ENCODE assay signal across 13 cellular contexts in genomic region chr15:76177491-76178040, GRCh38.
DNase-seq lines count a peak whose midpoint lies in the region; ATAC-seq, FAIRE-seq and TF ChIP-seq lines count a peak whose summit lies in the region.
"Had no signal": no experiment of that assay in that cellular context is flagged by ENCODE, and none has a peak within 500 bp of the region (broad histone marks: within the 10 kb centered on the region; RNA-seq: fewer than 3 reads in every experiment).

No MANE protein-coding gene starts in this region.

- H3K9me3 Mint-ChIP-seq in astrocyte (ENCODE audit: unreplicated experiment), result no peaks in the 10 kb centered on the region
- no peaks in the 10 kb centered on the region for H3K9me3 Mint-ChIP-seq in stimulated activated naive CD8-positive, alpha-beta T cell treated with anti-CD3 and anti-CD28 coated beads, Interleukin-15, amount 100 ng/mL, for 72 hours
- H3K9me3 Mint-ChIP-seq: activated naive CD4-positive, alpha-beta T cell treated with anti-CD3 and anti-CD28 coated beads, Interleukin-2, amount 50 U/mL, for 24 hours; immature natural killer cell had no signal

- TF ChIP-seq RAD21 in HCT116 (IDR thresholded peaks at IDR 0.05; ENCODE audit: low read depth), result no peak

- H3K4me3 ChIP-seq in HCT116 (replicated peaks in 1 of 2; ENCODE audit: low read depth in 1 of 2, low read length in 2 of 2) (no peak overlapping the region), astrocyte (ENCODE audit: insufficient read depth, low read depth, low read length) (no peak overlapping the region), tibial artery (no peak overlapping the region)
- H3K4me3 ChIP-seq: transverse colon had no signal

- TF ChIP-seq CTCF in HCT116 (IDR thresholded peaks at IDR 0.05 in 2 of 3, conservative IDR thresholded peaks at IDR 0.05 in 1 of 3; ENCODE audit: borderline replicate concordance in 1 of 3, insufficient read depth in 1 of 3, low read depth in 2 of 3, low read length in 2 of 3) (no peak), astrocyte (IDR thresholded peaks at IDR 0.05; ENCODE audit: insufficient read depth, low read depth, low read length) (no peak), tibial artery (IDR thresholded peaks at IDR 0.05) (no peak)

- peak; percentile 63 for ATAC-seq in HCT116
- peak; percentile 70 to 81 for ATAC-seq in left cardiac atrium
- ATAC-seq in HG03159 (IDR thresholded peaks at IDR 0.05; ENCODE audit: unreplicated experiment), result no peak
- no peak for ATAC-seq in stimulated activated naive CD8-positive, alpha-beta T cell treated with anti-CD3 and anti-CD28 coated beads, Interleukin-15, amount 100 ng/mL, for 72 hours
- no peak for ATAC-seq in HG03139 (IDR thresholded peaks at IDR 0.05; ENCODE audit: unreplicated experiment)

- H4K20me1 ChIP-seq in HCT116 (ENCODE audit: insufficient read depth), result no peaks in the 10 kb centered on the region
- H4K20me1 ChIP-seq in astrocyte (ENCODE audit: insufficient read depth, low read length), result no peaks in the 10 kb centered on the region

- RAD21 ChIA-PET in HCT116 (lab: Charles Lee; ENCODE audit: low non-redundant PET in 1 of 2, low total read pairs in 2 of 2, uncharacterized antibody in 2 of 2, unreplicated experiment in 2 of 2), result no interaction called here

- peaks cover 7% of the 10 kb centered on the region for H3K4me1 Mint-ChIP-seq in astrocyte (ENCODE audit: low read depth, unreplicated experiment)
- peaks cover 11% of the 10 kb centered on the region for H3K4me1 Mint-ChIP-seq in stimulated activated naive CD8-positive, alpha-beta T cell treated with anti-CD3 and anti-CD28 coated beads, Interleukin-15, amount 100 ng/mL, for 72 hours
- H3K4me1 Mint-ChIP-seq: immature natural killer cell had no signal

- peaks cover 4% of the 10 kb centered on the region for H3K36me3 Mint-ChIP-seq in astrocyte (ENCODE audit: low read depth, unreplicated experiment)
- H3K36me3 Mint-ChIP-seq: activated naive CD4-positive, alpha-beta T cell treated with anti-CD3 and anti-CD28 coated beads, Interleukin-2, amount 50 U/mL, for 24 hours; immature natural killer cell had no signal

- H3K4me2 ChIP-seq in HCT116 (ENCODE audit: low read length) (0 out of 2 replicates have a peak overlapping the region, but pooled peaks have one; percentile 8), astrocyte (ENCODE audit: low read length) (no peak overlapping the region)

- H3K27ac Mint-ChIP-seq in astrocyte (ENCODE audit: unreplicated experiment), result peak overlapping the region; percentile 81
- H3K27ac Mint-ChIP-seq in stimulated activated naive CD8-positive, alpha-beta T cell treated with anti-CD3 and anti-CD28 coated beads, Interleukin-15, amount 100 ng/mL, for 72 hours, result peak overlapping the region in 1 of 2 donors; percentile 84
- H3K27ac Mint-ChIP-seq: activated naive CD4-positive, alpha-beta T cell treated with anti-CD3 and anti-CD28 coated beads, Interleukin-2, amount 50 U/mL, for 24 hours; immature natural killer cell had no signal

- H3K4me1 ChIP-seq in HCT116 (ENCODE audit: control insufficient read depth in 1 of 2, insufficient read depth in 2 of 2, low read length in 2 of 2) (peaks cover 0 to 10% of the 10 kb centered on the region in 2 experiments; a peak in 2 of 4 replicates), astrocyte (ENCODE audit: insufficient read depth, low read length) (peaks cover 4% of the 10 kb centered on the region), tibial artery (peaks cover 0 to 23% (median 12%) of the 10 kb centered on the region in 4 donors)

- H3K4me3 Mint-ChIP-seq in astrocyte (ENCODE audit: unreplicated experiment), result no peak overlapping the region
- no peak overlapping the region for H3K4me3 Mint-ChIP-seq in stimulated activated naive CD8-positive, alpha-beta T cell treated with anti-CD3 and anti-CD28 coated beads, Interleukin-15, amount 100 ng/mL, for 72 hours
- H3K4me3 Mint-ChIP-seq: activated naive CD4-positive, alpha-beta T cell treated with anti-CD3 and anti-CD28 coated beads, Interleukin-2, amount 50 U/mL, for 24 hours; immature natural killer cell had no signal

- H2AFZ ChIP-seq in HCT116 (ENCODE audit: low read depth, low read length, poor library complexity, severe bottlenecking) (no peak overlapping the region), astrocyte (ENCODE audit: low read depth, low read length) (no peak overlapping the region)

- no peaks in the 10 kb centered on the region for H3K9me3 ChIP-seq in HCT116 (ENCODE audit: control insufficient read depth in 1 of 2, insufficient read depth in 1 of 2, low read depth in 1 of 2, low read length in 2 of 2)
- no peaks in the 10 kb centered on the region for H3K9me3 ChIP-seq in astrocyte (ENCODE audit: insufficient read depth, low read depth, low read length)
- no peaks in the 10 kb centered on the region for H3K9me3 ChIP-seq in tibial artery
- H3K9me3 ChIP-seq: transverse colon had no signal

- no peak overlapping the region for H3K27ac ChIP-seq in HCT116 (ENCODE audit: low read depth, low read length)
- no peak overlapping the region for H3K27ac ChIP-seq in astrocyte (ENCODE audit: low read depth, low read length)
- peak overlapping the region in 1 of 2 donors; percentile 3 for H3K27ac ChIP-seq in tibial artery
- H3K27ac ChIP-seq: transverse colon had no signal

- H3K27me3 ChIP-seq in HCT116 (ENCODE audit: insufficient read depth, low read length) (no peaks in the 10 kb centered on the region), astrocyte (ENCODE audit: insufficient read depth, low read length) (peaks cover 13% of the 10 kb centered on the region), tibial artery (peaks cover 0 to 32% of the 10 kb centered on the region in 2 donors)

- CTCF ChIA-PET in HCT116 (lab: Charles Lee), result no interaction called here

- no peak for FAIRE-seq in astrocyte (lab: Jason Lieb, UNC)

- no TSS peak for BruUV-seq in HCT116 (replicated peaks; lab: Mats Ljungman, UMichigan)

- POLR2A ChIA-PET in HCT116 (lab: Charles Lee), result no interaction called here

- intact Hi-C loops in HCT116 (cut with micrococcal nuclease) (no loop called here), left cardiac atrium (cut with DNase I) (no loop called here), tibial artery (cut with DNase I; ENCODE audit: low total_unique reads) (no loop called here)

- no peak overlapping the region for H3K9ac ChIP-seq in HCT116 (ENCODE audit: low read length)
- no peak overlapping the region for H3K9ac ChIP-seq in astrocyte (ENCODE audit: low read length)

- H3K9me2 ChIP-seq in HCT116 (ENCODE audit: insufficient read depth), result no peaks in the 10 kb centered on the region

- no peaks in the 10 kb centered on the region for H3K79me2 ChIP-seq in HCT116 (ENCODE audit: insufficient read depth, low read length)
- no peaks in the 10 kb centered on the region for H3K79me2 ChIP-seq in astrocyte (ENCODE audit: insufficient read depth, low read length)

- no peak for DNase-seq in HCT116 (ENCODE audit: low read depth, low spot score)
- peak; percentile 13 for DNase-seq in astrocyte (ENCODE audit: low read depth)
- peak; percentile 61 for DNase-seq in left cardiac atrium
- peak; percentile 65 to 93 for DNase-seq in tibial artery
- DNase-seq in NCI-H345 (lab: John Stamatoyannopoulos, UW), result no peak
- DNase-seq in stimulated activated naive CD8-positive, alpha-beta T cell treated with anti-CD3 and anti-CD28 coated beads, Interleukin-15, amount 100 ng/mL, for 72 hours, result no peak
- DNase-seq: immature natural killer cell, NCI-H526 treated with DMSO at 0.1 percent for 48 hours, SW 1271, transverse colon had no signal

- no peaks in the 10 kb centered on the region for H3K36me3 ChIP-seq in HCT116 (ENCODE audit: control insufficient read depth in 1 of 2, insufficient read depth in 2 of 2, low read length in 2 of 2)
- no peaks in the 10 kb centered on the region for H3K36me3 ChIP-seq in astrocyte (ENCODE audit: insufficient read depth, low read length)
- H3K36me3 ChIP-seq in tibial artery, result no peaks in the 10 kb centered on the region
- H3K36me3 ChIP-seq: transverse colon had no signal

- H3K27me3 Mint-ChIP-seq in astrocyte (ENCODE audit: low read depth, unreplicated experiment), result peaks cover 27% of the 10 kb centered on the region
- peaks cover 61% of the 10 kb centered on the region for H3K27me3 Mint-ChIP-seq in stimulated activated naive CD8-positive, alpha-beta T cell treated with anti-CD3 and anti-CD28 coated beads, Interleukin-15, amount 100 ng/mL, for 72 hours

- no peak for TF ChIP-seq POLR2A in HCT116 (IDR thresholded peaks at IDR 0.05; ENCODE audit: borderline replicate concordance, extremely low read depth, insufficient read depth, insufficient read length)

TF ChIP-seq in HCT116, 20 proteins besides CTCF, POLR2A, EP300 and RAD21:
- TF ChIP-seq POLR2AphosphoS5 (IDR thresholded peaks at IDR 0.05; ENCODE audit: low read depth, low read length) (no peak), ZNF274 (IDR thresholded peaks at IDR 0.05; ENCODE audit: low read depth, low read length) (no peak), CEBPB (IDR thresholded peaks at IDR 0.05; ENCODE audit: low read depth) (no peak), TCF7L2 (IDR thresholded peaks at IDR 0.05; ENCODE audit: borderline replicate concordance, extremely low read depth, insufficient read depth, insufficient read length) (no peak), SRF (IDR thresholded peaks at IDR 0.05; ENCODE audit: low read depth) (peak; percentile 32; the same call in 1 of the 2 replicates)

Comparison
In these comparisons a context has a peak if more than half of its experiments do, and no peak if none do; other contexts are left out.
1. ATAC-seq: peak in HCT116 (single experiment) and left cardiac atrium (2 of 2); none in HG03159 (single experiment), stimulated activated naive CD8-positive, alpha-beta T cell treated with anti-CD3 and anti-CD28 coated beads, Interleukin-15, amount 100 ng/mL, for 72 hours (single experiment) and HG03139 (single experiment).
2. DNase-seq: peak in astrocyte (single experiment), left cardiac atrium (single experiment) and tibial artery (2 of 2); none in HCT116 (single experiment), NCI-H345 (single experiment) and stimulated activated naive CD8-positive, alpha-beta T cell treated with anti-CD3 and anti-CD28 coated beads, Interleukin-15, amount 100 ng/mL, for 72 hours (0 of 2).